1 cellular context compared by ENCODE assay signal in genomic region chr10:3622845-3623621, GRCh38.
TF ChIP-seq lines count a peak whose summit lies in the region.

No MANE protein-coding gene starts in this region.

TF ChIP-seq in SK-N-SH, 30 proteins besides CTCF, POLR2A, EP300 and RAD21 (continued from another document):
- TF ChIP-seq YY1 (IDR thresholded peaks at IDR 0.05; ENCODE audit: low read depth) (no peak), NFIC (IDR thresholded peaks at IDR 0.05; ENCODE audit: borderline replicate concordance) (0 out of 2 replicates have a peak, but pooled peaks have one; percentile 28), SMC3 (IDR thresholded peaks at IDR 0.05; ENCODE audit: low read depth, low read length) (no peak), USF1 (IDR thresholded peaks at IDR 0.05; ENCODE audit: borderline replicate concordance, low read depth) (no peak), TAF1 (IDR thresholded peaks at IDR 0.05; ENCODE audit: borderline replicate concordance, low read depth, low read length) (no peak), ELF1 (IDR thresholded peaks at IDR 0.05) (no peak), POLR2AphosphoS5 (IDR thresholded peaks at IDR 0.05; ENCODE audit: low read depth, low read length) (no peak), RXRA (IDR thresholded peaks at IDR 0.05; ENCODE audit: borderline replicate concordance, low read depth) (0 out of 2 replicates have a peak, but pooled peaks have one; percentile 18), TCF12 (IDR thresholded peaks at IDR 0.05) (peak; percentile 68), EZH2phosphoT487 (IDR thresholded peaks at IDR 0.05; ENCODE audit: borderline replicate concordance, low read depth) (no peak), SIN3A (IDR thresholded peaks at IDR 0.05; ENCODE audit: borderline replicate concordance, low read depth, low read length) (no peak), FOXM1 (IDR thresholded peaks at IDR 0.05; ENCODE audit: low read depth) (no peak), TEAD4 (IDR thresholded peaks at IDR 0.05; ENCODE audit: borderline replicate concordance, insufficient read depth) (no peak; the same call in 1 of the 2 replicates), IRF3 (IDR thresholded peaks at IDR 0.05; ENCODE audit: low read depth, low read length) (no peak), JUND (IDR thresholded peaks at IDR 0.05) (peak; percentile 42)
TF ChIP-seq in SK-N-SH: peak in this region for 7.
